27 cellular contexts compared by ENCODE assay signal in the genomic region with DNA sequence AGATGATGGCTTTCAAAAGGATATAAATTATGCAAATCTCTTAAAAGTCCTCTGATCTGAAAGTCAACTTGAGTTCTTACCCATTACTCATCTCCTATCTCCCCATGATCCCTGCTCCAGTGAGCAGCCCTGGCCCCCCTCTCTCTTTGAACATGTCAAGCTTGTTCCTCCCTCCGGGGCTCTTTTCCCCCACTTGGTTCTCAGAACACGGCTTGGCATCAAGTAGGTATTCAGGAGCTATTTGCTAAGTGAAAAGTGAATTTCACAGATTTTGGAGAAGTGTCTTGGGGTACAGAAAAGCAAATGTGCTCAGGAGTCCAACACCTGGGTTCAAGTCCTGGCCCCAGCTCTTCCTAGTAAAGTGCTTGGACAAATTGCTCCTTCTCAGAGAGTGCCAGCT.
"Had no signal": no experiment of that assay in that cellular context is flagged by ENCODE, and none has a peak within 500 bp of the region (broad histone marks: within the 10 kb centered on the region; RNA-seq: fewer than 3 reads in every experiment).

No MANE protein-coding gene starts in this region.

- H3K36me3 Mint-ChIP-seq: natural killer cell treated with Interleukin-12 subunit alpha and Interleukin-12 subunit beta and Interleukin-15 and Interleukin-18, amount 100 ng/mL, for 72 hours; stimulated activated effector memory CD8-positive, alpha-beta T cell treated with anti-CD3 and anti-CD28 coated beads, Interleukin-12 subunit alpha, Interleukin-12 subunit beta, amount 100 ng/mL, for 72 hours had no signal

- H2AFZ ChIP-seq: parathyroid adenoma had no signal

- ATAC-seq: naive thymus-derived CD8-positive, alpha-beta T cell; natural killer cell treated with Interleukin-12 subunit alpha and Interleukin-12 subunit beta and Interleukin-15 and Interleukin-18, amount 100 ng/mL, for 72 hours; right cardiac atrium; right lobe of liver; stimulated activated effector memory CD8-positive, alpha-beta T cell treated with anti-CD3 and anti-CD28 coated beads, Interleukin-12 subunit alpha, Interleukin-12 subunit beta, amount 100 ng/mL, for 72 hours; stimulated activated naive B cell treated with anti-CD40 and anti-IgM and Interleukin-4, amounts not matched to agents 10 μg/mL and 1 μg/mL and 100 μg/mL, for 72 hours had no signal

- H3K27ac ChIP-seq: neutrophil, ovary, parathyroid adenoma, prostate gland, right lobe of liver, sigmoid colon, stomach, thoracic aorta, thyroid gland, tibial nerve, upper lobe of left lung, vagina had no signal

- H3K4me1 Mint-ChIP-seq: naive thymus-derived CD8-positive, alpha-beta T cell; nephron progenitor cell; stimulated activated effector memory CD8-positive, alpha-beta T cell treated with anti-CD3 and anti-CD28 coated beads, Interleukin-12 subunit alpha, Interleukin-12 subunit beta, amount 100 ng/mL, for 72 hours had no signal

- DNase-seq: naive thymus-derived CD8-positive, alpha-beta T cell; nephron progenitor cell; nucleus accumbens; ovary; right cardiac atrium; right lobe of liver; sigmoid colon; small intestine; stimulated activated CD4-positive, alpha-beta T cell treated with anti-CD3 and anti-CD28 coated beads, Interleukin-15, amount 100 ng/mL, for 24 hours; stimulated activated CD4-positive, alpha-beta T cell treated with anti-CD3 and anti-CD28 coated beads, Interleukin-2, amount 100 ng/mL, for 24 hours; stimulated activated CD4-positive, alpha-beta T cell treated with anti-CD3 and anti-CD28 coated beads, Interleukin-2, amount 100 ng/mL, for 48 hours; stimulated activated CD4-positive, alpha-beta T cell treated with anti-CD3 and anti-CD28 coated beads, Interleukin-4, amount 100 ng/mL, for 24 hours; stimulated activated naive B cell treated with anti-CD40 and anti-IgM and Interleukin-4, amounts not matched to agents 10 μg/mL and 1 μg/mL and 100 μg/mL, for 72 hours; stimulated activated naive CD4-positive, alpha-beta T cell treated with Interleukin-2 at 50 U/mL for 16 hours; stomach; thyroid gland; upper lobe of left lung had no signal

- H3K4me1 ChIP-seq: parathyroid adenoma, prostate gland, right lobe of liver, sigmoid colon, stomach, thyroid gland, tibial nerve, upper lobe of left lung, vagina had no signal

- H3K4me3 ChIP-seq: ovary, prostate gland, right lobe of liver, sigmoid colon, stomach, thoracic aorta, thyroid gland, tibial nerve, upper lobe of left lung, vagina had no signal

- H3K27ac Mint-ChIP-seq: natural killer cell treated with Interleukin-12 subunit alpha and Interleukin-12 subunit beta and Interleukin-15 and Interleukin-18, amount 100 ng/mL, for 72 hours; nephron progenitor cell; stimulated activated effector memory CD8-positive, alpha-beta T cell treated with anti-CD3 and anti-CD28 coated beads, Interleukin-12 subunit alpha, Interleukin-12 subunit beta, amount 100 ng/mL, for 72 hours; stimulated activated naive B cell treated with anti-CD40 and anti-IgM and Interleukin-4, amounts not matched to agents 10 μg/mL and 1 μg/mL and 100 μg/mL, for 72 hours; stimulated activated naive CD8-positive, alpha-beta T cell treated with anti-CD3 and anti-CD28 coated beads, Interleukin-15, Interleukin-2, amounts not matched to agents 100 ng/mL and 50 ng/mL, for 24 hours had no signal

- H3K9ac ChIP-seq: parathyroid adenoma had no signal

- H3K79me2 ChIP-seq: parathyroid adenoma had no signal

- H3K27me3 ChIP-seq: neutrophil, ovary, right lobe of liver, sigmoid colon, stomach, thyroid gland, tibial nerve, upper lobe of left lung, vagina had no signal

- H3K9me3 Mint-ChIP-seq: natural killer cell treated with Interleukin-12 subunit alpha and Interleukin-12 subunit beta and Interleukin-15 and Interleukin-18, amount 100 ng/mL, for 72 hours; nephron progenitor cell had no signal

- H3K9me3 ChIP-seq: neutrophil, ovary, prostate gland, right lobe of liver, sigmoid colon, stomach, thoracic aorta, thyroid gland, tibial nerve, upper lobe of left lung, vagina had no signal

- H3K4me3 Mint-ChIP-seq: naive thymus-derived CD8-positive, alpha-beta T cell; natural killer cell treated with Interleukin-12 subunit alpha and Interleukin-12 subunit beta and Interleukin-15 and Interleukin-18, amount 100 ng/mL, for 72 hours; nephron progenitor cell; neural crest cell; stimulated activated effector memory CD8-positive, alpha-beta T cell treated with anti-CD3 and anti-CD28 coated beads, Interleukin-12 subunit alpha, Interleukin-12 subunit beta, amount 100 ng/mL, for 72 hours; stimulated activated naive B cell treated with anti-CD40 and anti-IgM and Interleukin-4, amounts not matched to agents 10 μg/mL and 1 μg/mL and 100 μg/mL, for 72 hours; stimulated activated naive CD8-positive, alpha-beta T cell treated with anti-CD3 and anti-CD28 coated beads, Interleukin-15, Interleukin-2, amounts not matched to agents 100 ng/mL and 50 ng/mL, for 24 hours had no signal

- H3K36me3 ChIP-seq: neutrophil, ovary, prostate gland, right lobe of liver, sigmoid colon, stomach, thoracic aorta, thyroid gland, tibial nerve, upper lobe of left lung, vagina had no signal
